ENCODE assay signal across 8 cellular contexts in genomic region chr4:37826282-37827029, GRCh38. TPM values are rescaled to one million over a fixed set of nuclear protein-coding genes. Genes with fewer than 3 reads are reported as not detected.
A peak's percentile ranks its signal among the peaks of the same experiment; 100 is the strongest.
DNase-seq lines count a peak whose midpoint lies in the region; ATAC-seq and TF ChIP-seq lines count a peak whose summit lies in the region.

Gene PGM2, plus strand, starts transcription at chr4:37826686. Its CDS starts 47 bp downstream, at chr4:37826733.

- DNase-seq in AG08395 (ENCODE audit: low spot score) = peak; percentile 89
- DNase-seq in NCI-H2227 treated with DMSO at 0.1 percent for 48 hours (lab: John Stamatoyannopoulos, UW) = peak; percentile 51
- DNase-seq in cerebellar cortex (ENCODE audit: low spot score) = peak; percentile 88
- DNase-seq in kidney epithelial cell (ENCODE audit: low read depth) = peak; percentile 44
- DNase-seq in stimulated activated CD4-positive, alpha-beta T cell treated with anti-CD3 and anti-CD28 coated beads, Interleukin-1b, Interleukin-23, amount 100 ng/mL, for 1 hour (ENCODE audit: low read depth in 2 of 2) = peak; percentile 72 to 84

- ATAC-seq in GM18873 (IDR thresholded peaks at IDR 0.05; ENCODE audit: low FRiP score, unreplicated experiment) = peak; percentile 93
- ATAC-seq in HG03135 (IDR thresholded peaks at IDR 0.05; ENCODE audit: unreplicated experiment) = peak; percentile 97
- ATAC-seq in activated CD4-positive, CD25-positive, alpha-beta regulatory T cell treated with anti-CD3 and anti-CD28 coated beads, Interleukin-2, amount 50 U/mL, for 24 hours = peak; percentile 99

- no peaks in the 10 kb centered on the region for H3K27me3 ChIP-seq in kidney epithelial cell (ENCODE audit: control insufficient read depth, insufficient read depth, low read length)

- H3K4me3 ChIP-seq in kidney epithelial cell (ENCODE audit: low read depth, low read length) = peak within 1 kb of the TSS; percentile 89

- TF ChIP-seq CTCF in kidney epithelial cell (IDR thresholded peaks at IDR 0.05; ENCODE audit: insufficient read depth, low read length, poor library complexity, severe bottlenecking) = no peak

- H3K36me3 ChIP-seq in kidney epithelial cell (ENCODE audit: control insufficient read depth, insufficient read depth, low read length) = no peaks in the 10 kb centered on the region

RNA-seq across cellular contexts. Expression of gene PGM2, which starts in this region (rescaled TPM):
- total RNA-seq in kidney epithelial cell = 24.3 and 27.8 TPM in 2 replicates

Comparison
In these comparisons a context has a peak if more than half of its experiments do, and no peak if none do; other contexts are left out.
1. Peak in every context shown above with its lines: DNase-seq, ATAC-seq and H3K4me3 ChIP-seq.